ENCODE assay signal across 12 cellular contexts in genomic region chr14:104935955-104936354, GRCh38. TPM values are rescaled to one million over a fixed set of nuclear protein-coding genes. Genes with fewer than 3 reads are reported as not detected.
"Had no signal": no experiment of that assay in that cellular context is flagged by ENCODE, and none has a peak within 500 bp of the region (broad histone marks: within the 10 kb centered on the region; RNA-seq: fewer than 3 reads in every experiment).

No MANE protein-coding gene starts in this region.

- H3K4me2 ChIP-seq: neural progenitor cell had no signal

- H3K9me3 ChIP-seq: gastrocnemius medialis, stomach had no signal

- DNase-seq: activated CD4-positive, alpha-beta memory T cell treated with anti-CD3 and anti-CD28 coated beads for 36 hours; activated naive CD4-positive, alpha-beta T cell treated with anti-CD3 and anti-CD28 coated beads, Interleukin-2, amount 50 U/mL, for 16 hours; brain microvascular endothelial cell; gastrocnemius medialis; left ventricle myocardium superior; stimulated activated CD4-positive, alpha-beta T cell treated with anti-CD3 and anti-CD28 coated beads, Interleukin-15, amount 100 ng/mL, for 24 hours; stimulated activated CD4-positive, alpha-beta T cell treated with anti-CD3 and anti-CD28 coated beads, Interleukin-4, amount 100 ng/mL, for 4 hours; stomach had no signal

- H3K79me2 ChIP-seq: parathyroid adenoma had no signal

- H2AFZ ChIP-seq: neural progenitor cell had no signal

- H3K36me3 ChIP-seq: brain microvascular endothelial cell, gastrocnemius medialis, neural progenitor cell had no signal

- H3K9ac ChIP-seq: neural progenitor cell, parathyroid adenoma had no signal

- H3K4me3 ChIP-seq: gastrocnemius medialis, neural progenitor cell, stomach had no signal

- H3K27ac ChIP-seq: brain microvascular endothelial cell, gastrocnemius medialis, neural progenitor cell, stomach had no signal

- ATAC-seq: gastrocnemius medialis, left ventricle myocardium superior had no signal

RNA-seq across cellular contexts. Expression of gene PLD4, which starts 11.3 kb away (rescaled TPM):
- total RNA-seq: activated CD4-positive, alpha-beta memory T cell treated with anti-CD3 and anti-CD28 coated beads for 36 hours; gastrocnemius medialis had no signal
- polyA plus RNA-seq: fibroblast of lung, keratinocyte had no signal
